In genomic region chr4:721261-722171, GRCh38 we compare ENCODE assay signal across 11 cellular contexts. TPM values are rescaled to one million over a fixed set of nuclear protein-coding genes. Genes with fewer than 3 reads are reported as not detected.
DNase-seq lines count a peak whose midpoint lies in the region; ATAC-seq, FAIRE-seq and TF ChIP-seq lines count a peak whose summit lies in the region.
"Had no signal": no experiment of that assay in that cellular context is flagged by ENCODE, and none has a peak within 500 bp of the region (broad histone marks: within the 10 kb centered on the region; RNA-seq: fewer than 3 reads in every experiment).

No MANE protein-coding gene starts in this region.

- H3K4me2 ChIP-seq in skeletal muscle satellite cell (ENCODE audit: low read length), result peak overlapping the region; percentile 73

- H3K4me3 ChIP-seq in cardiac fibroblast (replicated peaks in 1 of 2; ENCODE audit: low read depth in 2 of 2, low read length in 2 of 2), result no peak overlapping the region
- peak overlapping the region; percentile 48 for H3K4me3 ChIP-seq in skeletal muscle satellite cell (ENCODE audit: low read length)
- H3K4me3 ChIP-seq: psoas muscle had no signal

- TF ChIP-seq CTCF in HFFc6 (IDR thresholded peaks at IDR 0.05), result no peak
- TF ChIP-seq CTCF in cardiac fibroblast (IDR thresholded peaks at IDR 0.05; ENCODE audit: low read depth, low read length), result no peak
- TF ChIP-seq CTCF in D721Med (IDR thresholded peaks at IDR 0.05; ENCODE audit: insufficient read depth, missing control alignments), result no peak

- H3K4me1 Mint-ChIP-seq in HFFc6 (ENCODE audit: low read depth), result peaks cover 9% of the 10 kb centered on the region

- no peaks in the 10 kb centered on the region for H3K27me3 ChIP-seq in skeletal muscle satellite cell (ENCODE audit: control insufficient read depth, insufficient read depth, low read length)

- no peak for FAIRE-seq in D721Med (lab: Jason Lieb, UNC)

- H3K9me3 ChIP-seq in skeletal muscle satellite cell (replicated peaks; ENCODE audit: low read length), result no peaks in the 10 kb centered on the region
- H3K9me3 ChIP-seq: psoas muscle had no signal

- H3K27ac Mint-ChIP-seq in HFFc6, result peak overlapping the region; percentile 38; the same call in 1 of the 2 replicates

- peaks cover 6% of the 10 kb centered on the region for H3K27me3 Mint-ChIP-seq in HFFc6 (ENCODE audit: insufficient read depth)

- peaks cover 50% of the 10 kb centered on the region for H3K4me1 ChIP-seq in skeletal muscle satellite cell (ENCODE audit: control insufficient read depth, insufficient read depth, low read length)
- H3K4me1 ChIP-seq: psoas muscle had no signal

- ATAC-seq in GM18520 (IDR thresholded peaks at IDR 0.05; ENCODE audit: unreplicated experiment) (no peak), HG03025 (IDR thresholded peaks at IDR 0.05; ENCODE audit: low FRiP score, unreplicated experiment) (no peak)

- DNase-seq in HFFc6, result peak; percentile 19
- DNase-seq in cardiac fibroblast (ENCODE audit: low read depth in 2 of 2), result peak; percentile 26 to 62
- DNase-seq in kidney glomerular epithelial cell (lab: John Stamatoyannopoulos, UW), result peak; percentile 58
- DNase-seq in D721Med (ENCODE audit: insufficient read length, low spot score), result no peak
- no peak for DNase-seq in AG20443 (ENCODE audit: low spot score)
- DNase-seq: NCI-H2107, psoas muscle had no signal

- H3K36me3 Mint-ChIP-seq in HFFc6 (ENCODE audit: low read depth), result peaks cover 38% of the 10 kb centered on the region; the same call in 1 of the 2 replicates

- H3K9ac ChIP-seq in skeletal muscle satellite cell (ENCODE audit: low read depth, low read length), result peak overlapping the region; percentile 48

- peaks cover 31% of the 10 kb centered on the region for H3K9me3 Mint-ChIP-seq in HFFc6

- peaks cover 6% of the 10 kb centered on the region for H3K36me3 ChIP-seq in skeletal muscle satellite cell (ENCODE audit: insufficient read depth, low read length)

- no peak overlapping the region for H3K4me3 Mint-ChIP-seq in HFFc6

RNA-seq across cellular contexts. Expression of gene PCGF3, which starts 15.9 kb away (rescaled TPM):
- 10 to 100 TPM; 28.5 to 34.5 (median 30.2) TPM for total RNA-seq in HFFc6 (2021; fragmentation: NEBNext Ultra II Directional; extraction: Animal tissue kit (Norgen Biotek cat#: 25700))
- total RNA-seq in skeletal muscle satellite cell (2012; rRNA removed), result 25.9 and 31.0 TPM in 2 replicates

RNA-seq across cellular contexts. Expression of gene SLC49A3, which starts 32.6 kb away (rescaled TPM):
- total RNA-seq in HFFc6 (2021; fragmentation: NEBNext Ultra II Directional; extraction: Animal tissue kit (Norgen Biotek cat#: 25700)), result under 1 TPM in 5 of 6 experiments, not detected in 1; 0.13 to 0.62 (median 0.21) TPM
- 10.5 and 10.6 TPM in 2 replicates for total RNA-seq in skeletal muscle satellite cell (2012; rRNA removed)
- total RNA-seq: SK-MEL-5 had no signal

RNA-seq across cellular contexts. Expression of gene MYL5, which starts 47.2 kb away (rescaled TPM):
- total RNA-seq in HFFc6 (2021; fragmentation: NEBNext Ultra II Directional; extraction: Animal tissue kit (Norgen Biotek cat#: 25700)), result 10 to 100 TPM; 14.2 to 23.0 (median 18.8) TPM
- total RNA-seq in skeletal muscle satellite cell (2012; rRNA removed), result 9.9 and 15.5 TPM in 2 replicates

RNA-seq across cellular contexts. Expression of gene ATP5ME, which starts 47.4 kb away (rescaled TPM):
- 100 to 1,000 TPM; 181 to 374 (median 290) TPM for total RNA-seq in HFFc6 (2021; fragmentation: NEBNext Ultra II Directional; extraction: Animal tissue kit (Norgen Biotek cat#: 25700))
- 87.2 and 96.1 TPM in 2 replicates for total RNA-seq in skeletal muscle satellite cell (2012; rRNA removed)

Comparison
In these comparisons a context has a peak if more than half of its experiments do, and no peak if none do; other contexts are left out.
1. DNase-seq: peak in HFFc6 (single experiment), cardiac fibroblast (2 of 2) and kidney glomerular epithelial cell (single experiment); none in D721Med (single experiment) and AG20443 (single experiment).